In the genomic region with DNA sequence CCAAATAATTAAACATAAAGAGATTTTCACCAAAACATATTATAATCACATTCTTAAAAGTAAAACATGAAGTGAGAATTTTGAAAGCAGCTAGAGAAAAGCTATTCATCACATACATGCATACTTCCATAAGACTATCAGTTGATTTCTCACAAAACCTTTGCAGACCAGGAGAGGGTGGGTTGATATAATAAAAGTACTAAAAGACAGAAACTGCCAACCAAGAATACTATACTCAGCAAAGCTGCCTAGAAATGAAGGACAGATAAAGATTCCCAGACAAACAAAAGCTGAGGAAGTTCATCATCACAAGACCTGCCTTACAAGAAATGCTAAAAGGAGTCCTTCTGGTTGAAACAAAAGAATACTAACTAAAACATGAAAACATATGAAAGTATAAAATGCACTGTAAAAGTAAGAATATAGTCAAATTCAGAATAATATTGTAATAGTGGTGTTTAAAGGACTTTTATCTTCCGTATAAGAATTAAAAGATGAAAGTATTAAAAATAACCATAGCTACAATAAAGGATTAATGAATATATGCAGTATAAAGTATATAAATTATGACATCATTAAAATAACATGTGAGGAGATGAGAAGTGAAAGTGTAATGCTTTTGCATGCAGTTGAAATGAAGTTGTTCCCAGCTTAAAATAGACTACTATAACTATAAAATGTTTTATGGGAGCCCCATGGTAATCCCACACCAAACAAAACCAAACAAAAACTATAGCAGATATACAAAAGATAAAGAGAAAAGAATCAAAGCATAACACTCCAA, we compare ENCODE assay signal across 11 cellular contexts.
"Had no signal": no experiment of that assay in that cellular context is flagged by ENCODE, and none has a peak within 500 bp of the region (broad histone marks: within the 10 kb centered on the region; RNA-seq: fewer than 3 reads in every experiment).

No MANE protein-coding gene starts in this region.

- H3K4me2 ChIP-seq: GM23338 had no signal

- H3K27ac ChIP-seq: GM23248 had no signal

- H2AFZ ChIP-seq: GM23248, GM23338 had no signal

- DNase-seq: GM23248, GOT3, H7, H9, HCEC 1CT, HFFc6 had no signal

- H3K4me3 ChIP-seq: GM23248, GM23338, HAP-1 had no signal

- H3K36me3 ChIP-seq: HAP-1 had no signal

- H3K9ac ChIP-seq: GM23248 had no signal

- FAIRE-seq: H1, H54 had no signal

- H3K27ac Mint-ChIP-seq: GM23338, H9, HFFc6 had no signal

- H3K4me3 Mint-ChIP-seq: GM23338, H9, HFFc6 had no signal

- ATAC-seq: GM23338, HCT116 had no signal

- H3K4me1 Mint-ChIP-seq: GM23338, H9 had no signal
